Comparison of ENCODE assay signal across 8 cellular contexts in the genomic region with DNA sequence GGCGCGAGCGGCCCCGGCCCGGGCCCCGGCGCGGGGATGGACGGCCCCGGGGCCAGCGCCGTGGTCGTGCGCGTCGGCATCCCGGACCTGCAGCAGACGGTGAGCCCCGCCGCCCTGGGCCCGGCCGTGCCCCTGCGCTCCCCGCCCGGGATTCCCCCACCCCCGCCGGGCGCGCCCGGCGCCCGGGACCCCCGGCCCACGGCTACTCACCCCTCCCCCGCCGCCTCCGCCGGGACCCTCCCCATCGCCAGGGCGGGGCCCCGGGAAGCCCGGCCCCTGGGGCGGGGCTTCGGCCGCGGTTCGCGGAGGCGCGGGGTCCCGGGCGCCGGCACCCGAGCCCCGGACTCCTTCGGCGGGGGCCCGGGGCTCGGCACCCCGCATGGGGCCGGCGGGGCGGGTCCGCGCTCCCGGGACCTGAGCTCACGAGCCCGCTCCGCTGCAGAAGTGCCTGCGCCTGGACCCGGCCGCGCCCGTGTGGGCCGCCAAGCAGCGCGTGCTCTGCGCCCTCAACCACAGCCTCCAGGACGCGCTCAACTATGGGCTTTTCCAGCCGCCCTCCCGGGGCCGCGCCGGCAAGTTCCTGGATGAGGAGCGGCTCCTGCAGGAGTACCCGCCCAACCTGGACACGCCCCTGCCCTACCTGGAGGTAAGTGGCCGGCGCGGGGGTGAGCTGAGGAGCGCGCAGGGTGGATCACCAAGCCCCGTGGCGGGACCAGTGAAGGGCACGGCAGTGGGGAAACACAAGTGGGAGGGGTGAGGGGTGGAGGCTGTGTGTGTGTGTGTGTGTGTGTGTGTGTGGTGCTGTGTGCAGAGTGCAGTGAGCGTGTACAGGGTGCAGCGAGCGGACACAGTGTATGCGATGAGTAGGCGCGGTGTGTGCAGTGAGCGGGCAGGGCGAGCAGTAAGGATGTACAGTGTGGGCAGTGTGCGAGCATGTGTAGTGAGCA. TPM values are rescaled to one million over a fixed set of nuclear protein-coding genes. Genes with fewer than 3 reads are reported as not detected.
DNase-seq lines count a peak whose midpoint lies in the region; ATAC-seq lines count a peak whose summit lies in the region.

No MANE protein-coding gene starts in this region.

- H3K27ac Mint-ChIP-seq in activated naive CD8-positive, alpha-beta T cell treated with anti-CD3 and anti-CD28 coated beads for 36 hours, result no peak overlapping the region

- no peaks in the 10 kb centered on the region for H3K9me3 Mint-ChIP-seq in activated naive CD8-positive, alpha-beta T cell treated with anti-CD3 and anti-CD28 coated beads for 36 hours

- ATAC-seq in aorta (ENCODE audit: low FRiP score) (no peak), HG03460 (IDR thresholded peaks at IDR 0.05; ENCODE audit: unreplicated experiment) (no peak)

- H3K4me3 ChIP-seq in iPS-18c (ENCODE audit: insufficient read depth, low read depth, low read length) (peak overlapping the region; percentile 76), skin epidermis (peak overlapping the region; percentile 31 to 50 (median 40)), aorta (ENCODE audit: low read length in 2 of 2) (peak overlapping the region in 1 of 2 donors; percentile 28)

- H3K27me3 Mint-ChIP-seq in activated naive CD8-positive, alpha-beta T cell treated with anti-CD3 and anti-CD28 coated beads for 36 hours, result peaks cover 31% of the 10 kb centered on the region

- H3K36me3 ChIP-seq in aorta (ENCODE audit: control insufficient read depth in 1 of 2, insufficient read depth in 2 of 2, low read length in 1 of 2), result no peaks in the 10 kb centered on the region

- H3K4me1 ChIP-seq in aorta (ENCODE audit: control insufficient read depth in 1 of 2, insufficient read depth in 2 of 2, low read length in 2 of 2), result no peaks in the 10 kb centered on the region

- peaks cover 2% of the 10 kb centered on the region for H3K9me3 ChIP-seq in iPS-18c (ENCODE audit: control insufficient read depth, insufficient read depth, low read length)
- no peaks in the 10 kb centered on the region for H3K9me3 ChIP-seq in aorta (ENCODE audit: control insufficient read depth, low read length)

- H3K4me3 Mint-ChIP-seq in activated naive CD8-positive, alpha-beta T cell treated with anti-CD3 and anti-CD28 coated beads for 36 hours, result peak overlapping the region; percentile 2

- DNase-seq in DMS53 (lab: John Stamatoyannopoulos, UW) (peak; percentile 81), NCI-H1048 (lab: John Stamatoyannopoulos, UW) (peak; percentile 68), cerebellar nuclear complex (lab: John Stamatoyannopoulos, UW) (no peak), aorta (no peak)
- peak; percentile 26 for DNase-seq in activated naive CD8-positive, alpha-beta T cell treated with anti-CD3 and anti-CD28 coated beads for 36 hours

- H3K27ac ChIP-seq in skin epidermis (peak overlapping the region in 13 of 21 experiments; percentile 2 to 72 (median 49)), aorta (ENCODE audit: low read depth in 1 of 2, low read length in 2 of 2) (no peak overlapping the region)

- H3K36me3 Mint-ChIP-seq in activated naive CD8-positive, alpha-beta T cell treated with anti-CD3 and anti-CD28 coated beads for 36 hours, result no peaks in the 10 kb centered on the region

- peaks cover 6% of the 10 kb centered on the region for H3K4me1 Mint-ChIP-seq in activated naive CD8-positive, alpha-beta T cell treated with anti-CD3 and anti-CD28 coated beads for 36 hours

- intact Hi-C loops in aorta (cut with DNase I), result no loop called here

- 5 to 7% methylated on average over 57 to 105 of the region's 105 CpGs for WGBS in aorta, 2 donors

- H3K27me3 ChIP-seq in aorta (ENCODE audit: control insufficient read depth in 1 of 2, insufficient read depth in 2 of 2, low read length in 1 of 2), result no peaks in the 10 kb centered on the region

RNA-seq across cellular contexts. Expression of gene SHANK3, which starts 2.3 kb away (rescaled TPM):
- total RNA-seq in activated naive CD8-positive, alpha-beta T cell treated with anti-CD3 and anti-CD28 coated beads for 36 hours, result under 1 TPM; 0.27 to 0.30 TPM
- total RNA-seq in aorta, result 10 to 100 TPM; 48.6 to 62.9 TPM
- polyA plus RNA-seq in aorta, result 1 to 10 TPM in 1 of 2 donors, under 1 TPM in 1; 0.63 to 3.2 TPM

RNA-seq across cellular contexts. Expression of gene ARSA, which starts 46.9 kb away (rescaled TPM):
- total RNA-seq in activated naive CD8-positive, alpha-beta T cell treated with anti-CD3 and anti-CD28 coated beads for 36 hours, result 10 to 100 TPM; 12.6 to 13.5 TPM
- total RNA-seq in aorta, result 10 to 100 TPM; 31.4 to 53.5 TPM
- polyA plus RNA-seq in aorta, result 100 to 1,000 TPM in 1 of 2 donors, 10 to 100 TPM in 1; 15.7 to 120 TPM

Comparison
In these comparisons a context has a peak if more than half of its experiments do, and no peak if none do; other contexts are left out.
1. DNase-seq: peak in DMS53 (single experiment), NCI-H1048 (single experiment) and activated naive CD8-positive, alpha-beta T cell treated with anti-CD3 and anti-CD28 coated beads for 36 hours (single experiment); none in cerebellar nuclear complex (0 of 2) and aorta (0 of 2).
2. H3K27ac ChIP-seq: peak in skin epidermis (13 of 21); none in aorta (0 of 2).
3. RNA of gene SHANK3, which starts 2.3 kb away (total RNA-seq): 48.6 to 62.9 TPM in aorta; 0.27 to 0.30 TPM in activated naive CD8-positive, alpha-beta T cell treated with anti-CD3 and anti-CD28 coated beads for 36 hours; every median in the first group is over 10 times any median in the second.